Comparison of ENCODE assay signal across 10 cellular contexts in the genomic region with DNA sequence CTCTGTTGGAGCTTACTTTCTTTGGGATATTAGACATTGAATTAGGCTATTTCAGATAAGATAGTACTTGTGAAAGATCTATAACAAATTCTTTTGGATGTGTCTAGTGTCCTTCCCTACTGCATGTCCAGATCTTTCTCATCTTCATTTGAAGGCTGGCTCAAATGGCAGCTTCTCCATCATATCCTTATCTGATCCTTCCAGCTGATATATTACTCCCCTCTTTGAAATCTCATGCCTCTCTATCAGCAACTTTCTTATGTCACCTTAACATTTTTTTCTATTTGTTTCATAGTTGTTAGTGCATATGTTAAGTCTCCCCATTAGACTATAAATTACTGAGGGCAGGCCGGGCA. TPM values are rescaled to one million over a fixed set of nuclear protein-coding genes. Genes with fewer than 3 reads are reported as not detected.
DNase-seq lines count a peak whose midpoint lies in the region; ATAC-seq and TF ChIP-seq lines count a peak whose summit lies in the region.
"Had no signal": no experiment of that assay in that cellular context is flagged by ENCODE, and none has a peak within 500 bp of the region (broad histone marks: within the 10 kb centered on the region; RNA-seq: fewer than 3 reads in every experiment).

No MANE protein-coding gene starts in this region.

- H3K27me3 Mint-ChIP-seq in CD8-positive, alpha-beta memory T cell = no peaks in the 10 kb centered on the region
- H3K27me3 Mint-ChIP-seq in central memory CD8-positive, alpha-beta T cell = no peaks in the 10 kb centered on the region

- no peak overlapping the region for H2AFZ ChIP-seq in MM.1S (ENCODE audit: low read length)

- H4K20me1 ChIP-seq in MM.1S (ENCODE audit: insufficient read depth, low read length) = no peaks in the 10 kb centered on the region

- peaks cover 9 to 73% (median 33%) of the 10 kb centered on the region in 3 donors for H3K36me3 Mint-ChIP-seq in CD8-positive, alpha-beta memory T cell
- peaks cover 50% of the 10 kb centered on the region for H3K36me3 Mint-ChIP-seq in central memory CD8-positive, alpha-beta T cell (ENCODE audit: insufficient read depth)

- no peaks in the 10 kb centered on the region for H3K9me3 Mint-ChIP-seq in CD8-positive, alpha-beta memory T cell
- no peaks in the 10 kb centered on the region for H3K9me3 Mint-ChIP-seq in central memory CD8-positive, alpha-beta T cell

- H3K27ac ChIP-seq in CD8-positive, alpha-beta memory T cell (ENCODE audit: low read depth, low read length) = peak overlapping the region; percentile 58
- H3K27ac ChIP-seq in MM.1S (ENCODE audit: low read length) (peak overlapping the region; percentile 84; the same call in 1 of the 2 replicates), gastrocnemius medialis (peak overlapping the region; percentile 62 to 73 (median 68))

- peaks cover 87 to 97% (median 96%) of the 10 kb centered on the region in 3 donors for H3K4me1 Mint-ChIP-seq in CD8-positive, alpha-beta memory T cell
- peaks cover 88% of the 10 kb centered on the region for H3K4me1 Mint-ChIP-seq in central memory CD8-positive, alpha-beta T cell

- intact Hi-C loops in gastrocnemius medialis (cut with DNase I; ENCODE audit: low total_unique reads) = no loop called here

- TF ChIP-seq CTCF in MM.1S (IDR thresholded peaks at IDR 0.05; ENCODE audit: low read length) = no peak
- TF ChIP-seq CTCF in gastrocnemius medialis (IDR thresholded peaks at IDR 0.05 in 4 of 5, conservative IDR thresholded peaks at IDR 0.05 in 1 of 5) = no peak

- CTCF ChIA-PET in CD8-positive, alpha-beta memory T cell (lab: Charles Lee) = interaction anchor here (0.9 to 1.6 kb wide), 4 partner anchors 15 to 281 kb away, joined by 3 to 4 read pairs (median 4); no protein-coding TSS in a partner anchor

- no peak for TF ChIP-seq POLR2A in gastrocnemius medialis (IDR thresholded peaks at IDR 0.05)

- POLR2A ChIA-PET in CD8-positive, alpha-beta memory T cell (lab: Charles Lee) = interaction anchor here (1.2 kb wide), 1 partner anchor 15 kb away, joined by 7 read pairs; no protein-coding TSS in a partner anchor

- peaks cover 88% of the 10 kb centered on the region for H3K4me1 ChIP-seq in CD8-positive, alpha-beta memory T cell (ENCODE audit: insufficient read depth, low read length)
- H3K4me1 ChIP-seq in MM.1S (ENCODE audit: low read length) (peaks cover 68% of the 10 kb centered on the region), gastrocnemius medialis (peaks cover 44 to 47% of the 10 kb centered on the region in 2 donors)

- H3K36me3 ChIP-seq in CD8-positive, alpha-beta memory T cell (ENCODE audit: insufficient read depth, low read length) = peaks cover 7% of the 10 kb centered on the region
- H3K36me3 ChIP-seq in MM.1S (replicated peaks; ENCODE audit: insufficient read depth, low read length) = peaks cover 18% of the 10 kb centered on the region
- H3K36me3 ChIP-seq in gastrocnemius medialis = peaks cover 0 to 33% of the 10 kb centered on the region in 2 donors

- peaks cover 89% of the 10 kb centered on the region for H3K79me2 ChIP-seq in MM.1S (ENCODE audit: low read length)

- no peak overlapping the region for H3K9ac ChIP-seq in MM.1S (ENCODE audit: low read length)

- no peak for DNase-seq in CD8-positive, alpha-beta memory T cell
- no peak for DNase-seq in MM.1S
- no peak for DNase-seq in central memory CD8-positive, alpha-beta T cell (ENCODE audit: low spot score in 2 of 2)
- no peak for DNase-seq in gastrocnemius medialis
- DNase-seq in globus pallidus (ENCODE audit: low spot score) = no peak
- DNase-seq: activated gamma-delta T cell treated with Interleukin-2 at 50 U/mL for 16 hours, DMS 273 treated with DMSO at 0.1 percent for 48 hours, NCI-H1417 had no signal

- no peak for ATAC-seq in central memory CD8-positive, alpha-beta T cell (replicated peaks; ENCODE audit: extremely low read depth, poor library complexity, severe bottlenecking)
- ATAC-seq in gastrocnemius medialis (no peak), GM18909 (IDR thresholded peaks at IDR 0.05; ENCODE audit: poor library complexity, unreplicated experiment) (no peak), HG03025 (IDR thresholded peaks at IDR 0.05; ENCODE audit: low FRiP score, unreplicated experiment) (no peak)

- no peaks in the 10 kb centered on the region for H3K27me3 ChIP-seq in CD8-positive, alpha-beta memory T cell (ENCODE audit: insufficient read depth, low read length, poor library complexity, severe bottlenecking)
- H3K27me3 ChIP-seq in MM.1S (replicated peaks; ENCODE audit: insufficient read depth, low read length) = no peaks in the 10 kb centered on the region
- no peaks in the 10 kb centered on the region for H3K27me3 ChIP-seq in gastrocnemius medialis

- in situ Hi-C loops in gastrocnemius medialis (cut with MboI; ENCODE audit: low sequenced_read_pairs in 4 of 4) = no loop called here

- H3K4me2 ChIP-seq in MM.1S (ENCODE audit: low read depth, low read length) = peak overlapping the region; percentile 97

- H3F3A ChIP-seq in MM.1S (ENCODE audit: insufficient read depth, low read length) = peaks cover 40% of the 10 kb centered on the region

- H3K9me3 ChIP-seq in CD8-positive, alpha-beta memory T cell (ENCODE audit: low read length) = no peaks in the 10 kb centered on the region
- H3K9me3 ChIP-seq in MM.1S (replicated peaks; ENCODE audit: insufficient read depth, low read length) (no peaks in the 10 kb centered on the region), gastrocnemius medialis (no peaks in the 10 kb centered on the region)

- H3K4me3 ChIP-seq in CD8-positive, alpha-beta memory T cell (ENCODE audit: low read length) = peak overlapping the region; percentile 16
- H3K4me3 ChIP-seq in MM.1S (ENCODE audit: low read length) = peak overlapping the region; percentile 46
- H3K4me3 ChIP-seq in gastrocnemius medialis = no peak overlapping the region

- peak overlapping the region in 6 of 7 donors; percentile 56 to 86 (median 71) for H3K4me3 Mint-ChIP-seq in CD8-positive, alpha-beta memory T cell
- peak overlapping the region; percentile 70 for H3K4me3 Mint-ChIP-seq in central memory CD8-positive, alpha-beta T cell

- H3K27ac Mint-ChIP-seq in CD8-positive, alpha-beta memory T cell = peak overlapping the region; percentile 77 to 94 (median 84)
- H3K27ac Mint-ChIP-seq in central memory CD8-positive, alpha-beta T cell (ENCODE audit: low read depth) = peak overlapping the region; percentile 63

- H3K9me2 ChIP-seq in MM.1S (replicated peaks; ENCODE audit: insufficient read depth, low read length) = no peaks in the 10 kb centered on the region

RNA-seq across cellular contexts. Expression of gene CAP1, which starts 17.5 kb away (rescaled TPM):
- total RNA-seq in CD8-positive, alpha-beta memory T cell = 100 to 1,000 TPM; 519 to 536 TPM
- 788 TPM for polyA plus RNA-seq in CD8-positive, alpha-beta memory T cell
- 10 to 100 TPM; 35.5 to 67.0 (median 48.7) TPM for total RNA-seq in gastrocnemius medialis

RNA-seq across cellular contexts. Expression of gene PPT1, which starts 39.0 kb away (rescaled TPM):
- 100 to 1,000 TPM; 114 to 130 TPM for total RNA-seq in CD8-positive, alpha-beta memory T cell
- polyA plus RNA-seq in CD8-positive, alpha-beta memory T cell = 138 TPM
- 10 to 100 TPM in 2 of 4 donors, 1 to 10 TPM in 2; 8.5 to 23.2 (median 13.4) TPM for total RNA-seq in gastrocnemius medialis

Comparison
In these comparisons a context has a peak if more than half of its experiments do, and no peak if none do; other contexts are left out.
1. H3K4me3 ChIP-seq: peak in CD8-positive, alpha-beta memory T cell (single experiment) and MM.1S (single experiment); none in gastrocnemius medialis (0 of 4).
2. RNA of gene CAP1, which starts 17.5 kb away (total RNA-seq): 519 to 536 TPM in CD8-positive, alpha-beta memory T cell; 35.5 to 67.0 TPM in gastrocnemius medialis; every median in the first group is over 4 times any median in the second.
3. RNA of gene PPT1, which starts 39.0 kb away (total RNA-seq): 114 to 130 TPM in CD8-positive, alpha-beta memory T cell; 8.5 to 23.2 TPM in gastrocnemius medialis; every median in the first group is over 4 times any median in the second.
4. Peak in every context shown above with its lines, with median percentiles within 50 percentile points of each other: H3K27ac ChIP-seq.